In genomic region chr13:94252209-94252608, GRCh38 we compare ENCODE assay signal across 22 cellular contexts.
"Had no signal": no experiment of that assay in that cellular context is flagged by ENCODE, and none has a peak within 500 bp of the region (broad histone marks: within the 10 kb centered on the region; RNA-seq: fewer than 3 reads in every experiment).

No MANE protein-coding gene starts in this region.

- H3K4me1 ChIP-seq: pancreas, thyroid gland had no signal

- DNase-seq: activated CD4-positive, alpha-beta T cell treated with anti-CD3 and anti-CD28 coated beads, Interleukin-2, amount 10 ng/mL, durations not matched to agents 24 days and 14 days; activated CD8-positive, alpha-beta T cell treated with anti-CD3 and anti-CD28 coated beads for 36 hours; activated naive CD4-positive, alpha-beta T cell treated with Interleukin-2 at 50 U/mL for 16 hours; activated naive CD8-positive, alpha-beta T cell treated with anti-CD3 and anti-CD28 coated beads, Interleukin-2, amount 50 U/mL, for 24 hours; activated T-cell treated with anti-CD3 and anti-CD28 coated beads, Interleukin-2, amount 50 U/mL, for 1 hour; anterior cingulate cortex; cerebellar nuclear complex; effector CD4-positive, alpha-beta T cell; glutamatergic neuron; kidney; mammary epithelial cell; stimulated activated CD4-positive, alpha-beta T cell treated with anti-CD3 and anti-CD28 coated beads, Interleukin-12 subunit alpha, Interleukin-12 subunit beta, amount 100 ng/mL, for 4 hours; stimulated activated CD4-positive, alpha-beta T cell treated with anti-CD3 and anti-CD28 coated beads, Interleukin-1b, Interleukin-23, amount 100 ng/mL, for 48 hours; stimulated activated CD8-positive, alpha-beta memory T cell treated with anti-CD3 and anti-CD28 coated beads, Interleukin-4, amount 100 ng/mL, for 48 hours; stimulated activated naive CD4-positive, alpha-beta T cell; thyroid gland had no signal

- H3K4me1 Mint-ChIP-seq: activated CD4-positive, alpha-beta T cell treated with anti-CD3 and anti-CD28 coated beads, Interleukin-2, amount 10 ng/mL, durations not matched to agents 24 days and 14 days had no signal

- H3K4me3 Mint-ChIP-seq: activated CD4-positive, alpha-beta T cell treated with anti-CD3 and anti-CD28 coated beads, Interleukin-2, amount 10 ng/mL, durations not matched to agents 24 days and 14 days; activated CD8-positive, alpha-beta T cell treated with anti-CD3 and anti-CD28 coated beads for 36 hours; activated naive CD8-positive, alpha-beta T cell treated with anti-CD3 and anti-CD28 coated beads, Interleukin-2, amount 50 U/mL, for 24 hours; neural crest cell; T-helper 1 cell treated with Interleukin-12 subunit alpha and Interleukin-12 subunit beta and Interleukin-4 antibody, amounts not matched to agents 30 μg/mL and 1 μg/mL, for 36 hours had no signal

- ATAC-seq: activated CD8-positive, alpha-beta T cell treated with anti-CD3 and anti-CD28 coated beads for 36 hours; activated naive CD8-positive, alpha-beta T cell treated with anti-CD3 and anti-CD28 coated beads, Interleukin-2, amount 50 U/mL, for 24 hours; esophagus mucosa had no signal

- H3K27ac Mint-ChIP-seq: activated CD4-positive, alpha-beta T cell treated with anti-CD3 and anti-CD28 coated beads, Interleukin-2, amount 10 ng/mL, durations not matched to agents 24 days and 14 days; activated CD8-positive, alpha-beta T cell treated with anti-CD3 and anti-CD28 coated beads for 36 hours; activated naive CD8-positive, alpha-beta T cell treated with anti-CD3 and anti-CD28 coated beads, Interleukin-2, amount 50 U/mL, for 24 hours; activated T-helper 2 cell treated with anti-CD3 and anti-CD28 coated beads, Interferon-gamma antibody, Interleukin-2, Interleukin-4, amounts not matched to agents 10 μg/mL and 5 μg/mL and 100 μg/mL, durations not matched to agents 14 hours and 24 hours and 36 hours; T-helper 1 cell treated with Interleukin-12 subunit alpha and Interleukin-12 subunit beta and Interleukin-4 antibody, amounts not matched to agents 30 μg/mL and 1 μg/mL, for 36 hours had no signal

- H3K27me3 ChIP-seq: brain microvascular endothelial cell, pancreas, thyroid gland had no signal

- H3K4me3 ChIP-seq: pancreas, thyroid gland had no signal

- H3K27ac ChIP-seq: brain microvascular endothelial cell, pancreas, thyroid gland had no signal

- H3K9me3 ChIP-seq: pancreas, thyroid gland had no signal

- H3K36me3 ChIP-seq: brain microvascular endothelial cell, pancreas, thyroid gland had no signal
